Comparison of ENCODE assay signal across 25 cellular contexts in the genomic region with DNA sequence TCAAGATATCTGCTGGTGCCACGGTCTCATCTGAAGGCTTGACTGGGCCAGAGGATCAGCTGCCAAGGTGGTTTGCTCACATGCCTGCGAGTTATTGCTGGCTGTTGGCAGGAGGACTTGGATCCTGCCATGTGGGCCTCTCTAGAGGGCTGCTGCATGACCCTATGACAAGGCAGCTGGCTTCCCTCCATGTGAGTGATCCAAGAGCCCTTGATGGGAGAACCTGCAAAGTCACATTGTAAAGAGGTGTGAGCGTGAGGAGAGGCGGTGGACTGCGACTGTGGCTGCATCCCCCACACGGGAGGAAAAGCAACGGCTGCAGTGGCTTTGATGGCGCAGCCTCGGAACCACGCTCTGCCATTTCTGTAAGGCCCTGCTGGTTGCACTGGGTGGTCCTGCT. TPM values are rescaled to one million over a fixed set of nuclear protein-coding genes. Genes with fewer than 3 reads are reported as not detected.
"Had no signal": no experiment of that assay in that cellular context is flagged by ENCODE, and none has a peak within 500 bp of the region (broad histone marks: within the 10 kb centered on the region; RNA-seq: fewer than 3 reads in every experiment).

No MANE protein-coding gene starts in this region.

- H3K9me3 ChIP-seq: breast epithelium, colonic mucosa, esophagus squamous epithelium, gastrocnemius medialis, prostate gland, upper lobe of right lung had no signal

- H3K36me3 Mint-ChIP-seq: activated naive CD8-positive, alpha-beta T cell treated with anti-CD3 and anti-CD28 coated beads for 36 hours had no signal

- H3K9me3 Mint-ChIP-seq: activated naive CD8-positive, alpha-beta T cell treated with anti-CD3 and anti-CD28 coated beads for 36 hours; activated T-helper 17 cell treated with anti-CD3 and anti-CD28 coated beads, Interleukin-2, amount 50 U/mL, for 72 hours; effector memory CD8-positive, alpha-beta T cell; nephron had no signal

- DNase-seq: activated CD4-positive, alpha-beta T cell treated with anti-CD3 and anti-CD28 coated beads for 1 hour; activated naive CD4-positive, alpha-beta T cell; activated naive CD8-positive, alpha-beta T cell treated with anti-CD3 and anti-CD28 coated beads for 36 hours; activated T-cell treated with anti-CD3 and anti-CD28 coated beads, Interleukin-2, amount 50 U/mL, for 1 hour; colonic mucosa; dorsolateral prefrontal cortex; effector memory CD8-positive, alpha-beta T cell; esophagus squamous epithelium; gastrocnemius medialis; left ventricle myocardium superior; mesenchymal stem cell; stimulated activated CD4-positive, alpha-beta T cell treated with anti-CD3 and anti-CD28 coated beads, Interleukin-12 subunit alpha, Interleukin-12 subunit beta, amount 100 ng/mL, for 4 hours; stimulated activated CD4-positive, alpha-beta T cell treated with anti-CD3 and anti-CD28 coated beads, Interleukin-4, amount 100 ng/mL, for 4 hours; stimulated activated naive CD8-positive, alpha-beta T cell treated with anti-CD3 and anti-CD28 coated beads, Interleukin-15, Interleukin-2, amounts not matched to agents 100 U/mL and 50 U/mL, for 24 hours; upper lobe of right lung had no signal

- H3K27me3 ChIP-seq: breast epithelium, colonic mucosa, dorsolateral prefrontal cortex, gastrocnemius medialis, upper lobe of right lung had no signal

- H3K4me1 ChIP-seq: breast epithelium, colonic mucosa, gastrocnemius medialis, prostate gland had no signal

- H3K27ac ChIP-seq: breast epithelium, colonic mucosa, dorsolateral prefrontal cortex, esophagus squamous epithelium, gastrocnemius medialis, prostate gland, upper lobe of right lung had no signal

- H3K36me3 ChIP-seq: breast epithelium, colonic mucosa, esophagus squamous epithelium, gastrocnemius medialis, prostate gland, upper lobe of right lung had no signal

- H3K4me3 Mint-ChIP-seq: activated naive CD8-positive, alpha-beta T cell treated with anti-CD3 and anti-CD28 coated beads for 36 hours; activated T-helper 17 cell treated with anti-CD3 and anti-CD28 coated beads, Interleukin-2, amount 50 U/mL, for 72 hours had no signal

- ATAC-seq: activated T-helper 17 cell treated with anti-CD3 and anti-CD28 coated beads, Interleukin-2, amount 50 U/mL, for 72 hours; effector memory CD8-positive, alpha-beta T cell; gastrocnemius medialis; left ventricle myocardium superior; stimulated activated naive CD8-positive, alpha-beta T cell treated with anti-CD3 and anti-CD28 coated beads, Interleukin-15, Interleukin-2, amounts not matched to agents 100 U/mL and 50 U/mL, for 24 hours; upper lobe of right lung had no signal

- H3K27me3 Mint-ChIP-seq: activated naive CD8-positive, alpha-beta T cell treated with anti-CD3 and anti-CD28 coated beads for 36 hours; activated T-helper 17 cell treated with anti-CD3 and anti-CD28 coated beads, Interleukin-2, amount 50 U/mL, for 72 hours; effector memory CD8-positive, alpha-beta T cell had no signal

- H3K27ac Mint-ChIP-seq: activated naive CD8-positive, alpha-beta T cell treated with anti-CD3 and anti-CD28 coated beads for 36 hours; activated T-helper 17 cell treated with anti-CD3 and anti-CD28 coated beads, Interleukin-2, amount 50 U/mL, for 72 hours; effector memory CD8-positive, alpha-beta T cell had no signal

- H3K4me3 ChIP-seq: breast epithelium, colonic mucosa, dorsolateral prefrontal cortex, esophagus squamous epithelium, gastrocnemius medialis, prostate gland, upper lobe of right lung had no signal

RNA-seq across cellular contexts. Expression of a gene that starts 4.0 kb away (rescaled TPM):
- total RNA-seq: activated naive CD8-positive, alpha-beta T cell treated with anti-CD3 and anti-CD28 coated beads for 36 hours; activated T-helper 17 cell treated with anti-CD3 and anti-CD28 coated beads, Interleukin-2, amount 50 U/mL, for 72 hours; astrocyte; colonic mucosa; esophagus squamous epithelium; gastrocnemius medialis; left ventricle myocardium superior; mononuclear cell; myocyte; osteocyte; subcutaneous adipose tissue; T-helper 2 cell treated with Interferon-gamma antibody and Interleukin-4, amounts not matched to agents 100 ng/mL and 5 ng/mL, for 36 hours; upper lobe of right lung had no signal

RNA-seq across cellular contexts. Expression of a gene that starts 49.3 kb away (rescaled TPM):
- total RNA-seq: activated naive CD8-positive, alpha-beta T cell treated with anti-CD3 and anti-CD28 coated beads for 36 hours; activated T-helper 17 cell treated with anti-CD3 and anti-CD28 coated beads, Interleukin-2, amount 50 U/mL, for 72 hours; astrocyte; colonic mucosa; esophagus squamous epithelium; gastrocnemius medialis; left ventricle myocardium superior; mononuclear cell; myocyte; osteocyte; subcutaneous adipose tissue; T-helper 2 cell treated with Interferon-gamma antibody and Interleukin-4, amounts not matched to agents 100 ng/mL and 5 ng/mL, for 36 hours; upper lobe of right lung had no signal

RNA-seq across cellular contexts. Expression of a gene that starts 59.1 kb away (rescaled TPM):
- total RNA-seq: astrocyte, mononuclear cell, myocyte, osteocyte had no signal
